12 cellular contexts compared by ENCODE assay signal in genomic region chr1:27138368-27138767, GRCh38. TPM values are rescaled to one million over a fixed set of nuclear protein-coding genes. Genes with fewer than 3 reads are reported as not detected.
A peak's percentile ranks its signal among the peaks of the same experiment; 100 is the strongest.
DNase-seq lines count a peak whose midpoint lies in the region; ATAC-seq, FAIRE-seq and TF ChIP-seq lines count a peak whose summit lies in the region.
"Had no signal": no experiment of that assay in that cellular context is flagged by ENCODE, and none has a peak within 500 bp of the region (broad histone marks: within the 10 kb centered on the region; RNA-seq: fewer than 3 reads in every experiment).

No MANE protein-coding gene starts in this region.

- H3K4me3 ChIP-seq in astrocyte (ENCODE audit: insufficient read depth, low read depth, low read length) (no peak overlapping the region), muscle layer of duodenum (ENCODE audit: low read depth in 1 of 2, low read length in 2 of 2) (no peak overlapping the region), suprapubic skin (no peak overlapping the region)
- H3K4me3 ChIP-seq: SJSA1 had no signal

- no peak overlapping the region for H3K4me3 Mint-ChIP-seq in activated CD8-positive, alpha-beta memory T cell treated with anti-CD3 and anti-CD28 coated beads, Interleukin-2, amount 10 ng/mL, durations not matched to agents 7 days and 5 days
- H3K4me3 Mint-ChIP-seq in astrocyte (ENCODE audit: unreplicated experiment) = no peak overlapping the region

- TF ChIP-seq CTCF in astrocyte (IDR thresholded peaks at IDR 0.05; ENCODE audit: insufficient read depth, low read depth, low read length) (no peak), suprapubic skin (IDR thresholded peaks at IDR 0.05) (no peak)

- ATAC-seq in activated CD8-positive, alpha-beta memory T cell treated with anti-CD3 and anti-CD28 coated beads, Interleukin-2, amount 10 ng/mL, durations not matched to agents 7 days and 5 days = no peak
- no peak for ATAC-seq in HG03045 (IDR thresholded peaks at IDR 0.05; ENCODE audit: unreplicated experiment)

- no peaks in the 10 kb centered on the region for H3K27me3 ChIP-seq in astrocyte (ENCODE audit: insufficient read depth, low read length)
- no peaks in the 10 kb centered on the region for H3K27me3 ChIP-seq in muscle layer of duodenum (ENCODE audit: low read depth, low read length)
- H3K27me3 ChIP-seq in suprapubic skin = no peaks in the 10 kb centered on the region
- H3K27me3 ChIP-seq: SJSA1 had no signal

- peaks cover 6% of the 10 kb centered on the region for H3K36me3 Mint-ChIP-seq in activated CD8-positive, alpha-beta memory T cell treated with anti-CD3 and anti-CD28 coated beads, Interleukin-2, amount 10 ng/mL, durations not matched to agents 7 days and 5 days
- H3K36me3 Mint-ChIP-seq in astrocyte (ENCODE audit: low read depth, unreplicated experiment) = peaks cover 14% of the 10 kb centered on the region

- FAIRE-seq in astrocyte (lab: Jason Lieb, UNC) = no peak
- FAIRE-seq: endothelial cell of umbilical vein had no signal

- H3K9me3 Mint-ChIP-seq in activated CD8-positive, alpha-beta memory T cell treated with anti-CD3 and anti-CD28 coated beads, Interleukin-2, amount 10 ng/mL, durations not matched to agents 7 days and 5 days (ENCODE audit: low read depth) = no peaks in the 10 kb centered on the region
- no peaks in the 10 kb centered on the region for H3K9me3 Mint-ChIP-seq in astrocyte (ENCODE audit: unreplicated experiment)

- H3K79me2 ChIP-seq in astrocyte (ENCODE audit: insufficient read depth, low read length) = peaks cover 60% of the 10 kb centered on the region

- WGBS in suprapubic skin = 69% methylated on average over 10 of the region's 10 CpGs

- CTCF ChIA-PET in activated CD8-positive, alpha-beta memory T cell treated with anti-CD3 and anti-CD28 coated beads, Interleukin-2, amount 10 ng/mL, durations not matched to agents 7 days and 5 days (lab: Charles Lee) = interaction anchor here (0.9 to 4.5 kb wide), 5 partner anchors 9 to 92 kb away, joined by 3 to 35 read pairs (median 6); partner anchors contain the start of gene SLC9A1

- H2AFZ ChIP-seq in astrocyte (ENCODE audit: low read depth, low read length) = no peak overlapping the region

- peaks cover 40% of the 10 kb centered on the region for H3K4me1 Mint-ChIP-seq in activated CD8-positive, alpha-beta memory T cell treated with anti-CD3 and anti-CD28 coated beads, Interleukin-2, amount 10 ng/mL, durations not matched to agents 7 days and 5 days
- peaks cover 30% of the 10 kb centered on the region for H3K4me1 Mint-ChIP-seq in astrocyte (ENCODE audit: low read depth, unreplicated experiment)

- H3K27ac ChIP-seq in astrocyte (ENCODE audit: low read depth, low read length) (no peak overlapping the region), muscle layer of duodenum (ENCODE audit: low read length) (peak overlapping the region; percentile 68), suprapubic skin (peak overlapping the region; percentile 76)
- H3K27ac ChIP-seq: SJSA1 had no signal

- peaks cover 14% of the 10 kb centered on the region for H3K4me1 ChIP-seq in astrocyte (ENCODE audit: insufficient read depth, low read length)
- peaks cover 51 to 55% of the 10 kb centered on the region in 2 donors for H3K4me1 ChIP-seq in muscle layer of duodenum (ENCODE audit: control insufficient read depth in 1 of 2, insufficient read depth in 2 of 2, low read length in 2 of 2)
- H3K4me1 ChIP-seq in suprapubic skin = peaks cover 81% of the 10 kb centered on the region

- H3K9me3 ChIP-seq in astrocyte (ENCODE audit: insufficient read depth, low read depth, low read length) (no peaks in the 10 kb centered on the region), muscle layer of duodenum (ENCODE audit: control insufficient read depth in 1 of 2, low read length in 2 of 2) (no peaks in the 10 kb centered on the region), suprapubic skin (no peaks in the 10 kb centered on the region)
- H3K9me3 ChIP-seq: SJSA1 had no signal

- TF ChIP-seq EP300 in suprapubic skin (IDR thresholded peaks at IDR 0.05) = no peak

- peak overlapping the region; percentile 99 for H3K27ac Mint-ChIP-seq in activated CD8-positive, alpha-beta memory T cell treated with anti-CD3 and anti-CD28 coated beads, Interleukin-2, amount 10 ng/mL, durations not matched to agents 7 days and 5 days
- H3K27ac Mint-ChIP-seq in astrocyte (ENCODE audit: unreplicated experiment) = peak overlapping the region; percentile 75

- DNase-seq in activated CD8-positive, alpha-beta memory T cell treated with anti-CD3 and anti-CD28 coated beads, Interleukin-2, amount 10 ng/mL, durations not matched to agents 7 days and 5 days = no peak
- DNase-seq in activated CD8-positive, alpha-beta memory T cell treated with anti-CD3 and anti-CD28 coated beads, Interleukin-2, amount 50 U/mL, for 4 hours = no peak
- DNase-seq in astrocyte (ENCODE audit: low read depth) = no peak
- no peak for DNase-seq in suprapubic skin (ENCODE audit: low spot score in 2 of 2)
- DNase-seq in dermis blood vessel endothelial cell = no peak
- no peak for DNase-seq in NCI-H128 (lab: John Stamatoyannopoulos, UW; ENCODE audit: unreplicated experiment)
- DNase-seq: activated CD4-positive, CD25-positive, alpha-beta regulatory T cell treated with anti-CD3 and anti-CD28 coated beads, Interleukin-2, amount 50 U/mL, for 72 hours; NCI-H526 had no signal

- no peak overlapping the region for H3K9ac ChIP-seq in astrocyte (ENCODE audit: low read length)

- H3K36me3 ChIP-seq in astrocyte (ENCODE audit: insufficient read depth, low read length) (no peaks in the 10 kb centered on the region), muscle layer of duodenum (ENCODE audit: control insufficient read depth in 1 of 2, insufficient read depth in 2 of 2, low read length in 2 of 2) (no peaks in the 10 kb centered on the region), suprapubic skin (no peaks in the 10 kb centered on the region)
- H3K36me3 ChIP-seq: SJSA1 had no signal

- no peak overlapping the region for H3K4me2 ChIP-seq in astrocyte (ENCODE audit: low read length)

- TF ChIP-seq POLR2A in suprapubic skin (IDR thresholded peaks at IDR 0.05) = no peak

- H4K20me1 ChIP-seq in astrocyte (ENCODE audit: insufficient read depth, low read length) = peaks cover 87% of the 10 kb centered on the region

- H3K27me3 Mint-ChIP-seq in activated CD8-positive, alpha-beta memory T cell treated with anti-CD3 and anti-CD28 coated beads, Interleukin-2, amount 10 ng/mL, durations not matched to agents 7 days and 5 days = no peaks in the 10 kb centered on the region
- no peaks in the 10 kb centered on the region for H3K27me3 Mint-ChIP-seq in astrocyte (ENCODE audit: low read depth, unreplicated experiment)

RNA-seq across cellular contexts. Expression of gene SLC9A1, which starts 16.6 kb away (rescaled TPM):
- total RNA-seq in activated CD8-positive, alpha-beta memory T cell treated with anti-CD3 and anti-CD28 coated beads, Interleukin-2, amount 10 ng/mL, durations not matched to agents 7 days and 5 days = 10 to 100 TPM; 25.8 to 26.3 TPM
- total RNA-seq in astrocyte (49.3 and 55.0 TPM in 2 replicates), suprapubic skin (10 to 100 TPM; 18.1 to 28.1 (median 25.2) TPM), dermis blood vessel endothelial cell (5.6 and 20.1 TPM in 2 replicates)
